ENCODE assay signal across 13 cellular contexts in genomic region chr6:170057034-170057734, GRCh38.
"Had no signal": no experiment of that assay in that cellular context is flagged by ENCODE, and none has a peak within 500 bp of the region (broad histone marks: within the 10 kb centered on the region; RNA-seq: fewer than 3 reads in every experiment).

No MANE protein-coding gene starts in this region.

- H3K27ac ChIP-seq: dorsolateral prefrontal cortex, esophagus muscularis mucosa had no signal

- H3K9me3 Mint-ChIP-seq: activated naive CD8-positive, alpha-beta T cell treated with anti-CD3 and anti-CD28 coated beads, Interleukin-2, amount 10 ng/mL, durations not matched to agents 7 days and 5 days; activated T-cell treated with anti-CD3 and anti-CD28 coated beads, Interleukin-2, amount 50 U/mL, for 4 hours; immature natural killer cell; nephron; T-helper 1 cell treated with Interleukin-12 subunit alpha and Interleukin-12 subunit beta and Interleukin-4 antibody, amounts not matched to agents 30 μg/mL and 1 μg/mL, for 36 hours had no signal

- H3K36me3 Mint-ChIP-seq: activated naive CD8-positive, alpha-beta T cell treated with anti-CD3 and anti-CD28 coated beads, Interleukin-2, amount 10 ng/mL, durations not matched to agents 7 days and 5 days; immature natural killer cell had no signal

- H3K9me3 ChIP-seq: esophagus muscularis mucosa had no signal

- H3K4me3 Mint-ChIP-seq: activated naive CD8-positive, alpha-beta T cell treated with anti-CD3 and anti-CD28 coated beads, Interleukin-2, amount 10 ng/mL, durations not matched to agents 7 days and 5 days; activated T-cell treated with anti-CD3 and anti-CD28 coated beads, Interleukin-2, amount 50 U/mL, for 4 hours; immature natural killer cell; nephron; T-helper 1 cell treated with Interleukin-12 subunit alpha and Interleukin-12 subunit beta and Interleukin-4 antibody, amounts not matched to agents 30 μg/mL and 1 μg/mL, for 36 hours had no signal

- H3K4me3 ChIP-seq: dorsolateral prefrontal cortex, esophagus muscularis mucosa had no signal

- H3K27ac Mint-ChIP-seq: activated naive CD8-positive, alpha-beta T cell treated with anti-CD3 and anti-CD28 coated beads, Interleukin-2, amount 10 ng/mL, durations not matched to agents 7 days and 5 days; immature natural killer cell; nephron; T-helper 1 cell treated with Interleukin-12 subunit alpha and Interleukin-12 subunit beta and Interleukin-4 antibody, amounts not matched to agents 30 μg/mL and 1 μg/mL, for 36 hours had no signal

- H3K27me3 Mint-ChIP-seq: activated naive CD8-positive, alpha-beta T cell treated with anti-CD3 and anti-CD28 coated beads, Interleukin-2, amount 10 ng/mL, durations not matched to agents 7 days and 5 days had no signal

- H3K27me3 ChIP-seq: esophagus muscularis mucosa had no signal

- H3K4me1 Mint-ChIP-seq: activated naive CD8-positive, alpha-beta T cell treated with anti-CD3 and anti-CD28 coated beads, Interleukin-2, amount 10 ng/mL, durations not matched to agents 7 days and 5 days had no signal

- ATAC-seq: activated T-cell treated with anti-CD3 and anti-CD28 coated beads, Interleukin-2, amount 50 U/mL, for 4 hours; left cardiac atrium had no signal

- H3K36me3 ChIP-seq: esophagus muscularis mucosa had no signal

- DNase-seq: activated CD4-positive, alpha-beta T cell treated with anti-CD3 and anti-CD28 coated beads, Interleukin-2, amount 50 U/mL, for 1 hour; activated CD4-positive, CD25-positive, alpha-beta regulatory T cell; activated naive CD8-positive, alpha-beta T cell treated with anti-CD3 and anti-CD28 coated beads, Interleukin-2, amount 10 ng/mL, durations not matched to agents 7 days and 5 days; activated T-cell treated with anti-CD3 and anti-CD28 coated beads, Interleukin-2, amount 50 U/mL, for 4 hours; anterior cingulate cortex; immature natural killer cell; left cardiac atrium; small intestine; substantia nigra had no signal
